Comparison of ENCODE assay signal across 1 cellular context in genomic region chr2:60456115-60456770, GRCh38.
TF ChIP-seq lines count a peak whose summit lies in the region.

No MANE protein-coding gene starts in this region.

TF ChIP-seq in SK-N-SH, 30 proteins besides CTCF, POLR2A, EP300 and RAD21 (continued from another document):
- TF ChIP-seq IRF3 (IDR thresholded peaks at IDR 0.05; ENCODE audit: low read depth, low read length): no peak
- no peak for TF ChIP-seq CHD2 (IDR thresholded peaks at IDR 0.05; ENCODE audit: low read length, partially characterized antibody)
